8 cellular contexts compared by ENCODE assay signal in the genomic region with DNA sequence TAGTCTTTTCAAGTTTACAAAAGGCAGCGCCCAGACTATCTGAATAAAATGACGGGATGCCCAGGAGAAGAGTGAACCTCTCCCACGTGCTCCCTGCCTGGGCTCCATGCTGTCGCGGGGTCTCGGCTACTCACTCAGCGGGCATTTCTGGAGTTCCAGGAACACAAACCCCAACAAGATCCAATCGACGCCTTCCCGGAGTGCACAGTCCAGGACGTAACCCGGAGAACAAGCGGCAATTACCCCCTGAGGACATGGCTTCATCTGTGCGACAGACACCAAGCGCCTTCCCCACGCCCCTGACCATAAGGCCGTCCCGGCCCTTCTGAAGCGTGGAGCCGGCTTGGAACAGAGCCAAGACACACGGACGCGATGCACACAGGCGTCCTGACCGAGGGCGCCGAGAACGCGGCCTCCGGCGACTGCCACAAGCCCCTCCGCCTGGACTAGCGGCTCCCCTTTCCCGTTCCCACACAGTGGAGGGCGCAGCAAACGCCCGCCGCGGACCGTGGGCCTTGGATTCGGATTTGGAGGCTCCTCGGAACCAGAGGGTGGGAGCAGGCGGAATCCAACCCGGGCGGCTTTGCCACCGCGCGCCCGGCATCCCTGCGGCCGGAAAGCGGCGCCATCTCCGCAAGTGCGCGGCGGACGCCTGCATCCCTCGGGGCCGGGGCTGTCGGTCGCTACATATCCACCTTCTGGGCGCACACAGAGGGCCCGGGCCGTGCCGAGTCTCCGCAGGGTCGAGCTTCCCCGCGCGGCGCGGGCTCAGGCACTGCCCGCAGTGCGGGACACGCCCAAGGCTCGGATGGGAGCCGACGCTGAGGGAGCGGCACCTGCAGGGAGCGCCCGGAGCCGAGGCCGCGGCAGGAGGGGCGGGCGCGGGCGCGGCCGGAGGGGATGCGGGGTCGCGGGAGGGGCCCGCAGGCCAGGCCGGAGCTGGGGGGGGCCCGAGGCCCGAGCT. TPM values are rescaled to one million over a fixed set of nuclear protein-coding genes. Genes with fewer than 3 reads are reported as not detected.
DNase-seq lines count a peak whose midpoint lies in the region; ATAC-seq, FAIRE-seq and TF ChIP-seq lines count a peak whose summit lies in the region.

No MANE protein-coding gene starts in this region.

- H3K4me2 ChIP-seq in A549 = peak overlapping the region; percentile 96

- H3K4me3 ChIP-seq in A549 (peak overlapping the region; percentile 82), fibroblast of the aortic adventitia (ENCODE audit: low read depth, low read length) (peak overlapping the region; percentile 65), upper lobe of right lung (peak overlapping the region; percentile 75)

- POLR2A ChIA-PET in A549 (lab: Yijun Ruan, JAX) = interaction anchor here (0.6 kb wide), 1 partner anchor 88 kb away, joined by 3 read pairs; a partner anchor contains a TSS

- peaks cover 14% of the 10 kb centered on the region for H3K27me3 Mint-ChIP-seq in activated T-cell treated with anti-CD3 and anti-CD28 coated beads, Interleukin-2, amount 50 U/mL, for 24 hours
- H3K27me3 Mint-ChIP-seq in neural crest cell (ENCODE audit: low read depth) = peaks cover 56% of the 10 kb centered on the region

- ATAC-seq in A549 (peak; percentile 75 to 79), GM18498 (IDR thresholded peaks at IDR 0.05; ENCODE audit: unreplicated experiment) (peak; percentile 37), HG02973 (IDR thresholded peaks at IDR 0.05; ENCODE audit: unreplicated experiment) (peak; percentile 21), upper lobe of right lung (peak; percentile 40)

- 14% methylated on average over 54 of the region's 98 CpGs for WGBS in A549 (ENCODE audit: missing lambda C conversion rate)

- DNase-seq in A549 (ENCODE audit: low read depth in 1 of 2, low spot score in 1 of 2) = peak; percentile 49 to 58
- peak; percentile 72 for DNase-seq in NCI-H748 (lab: John Stamatoyannopoulos, UW; ENCODE audit: unreplicated experiment)
- DNase-seq in activated T-cell treated with anti-CD3 and anti-CD28 coated beads, Interleukin-2, amount 50 U/mL, for 24 hours = peak; percentile 76
- DNase-seq in fibroblast of the aortic adventitia (ENCODE audit: low read depth) = peak; percentile 5
- DNase-seq in neural crest cell (ENCODE audit: low read depth, low spot score) = peak; percentile 50
- peak; percentile 89 for DNase-seq in upper lobe of right lung

- CTCF ChIA-PET in A549 (lab: Yijun Ruan, JAX) = interaction anchor here (0.7 to 1.4 kb wide), 53 partner anchors 8 to 178 kb away, joined by 3 to 15 read pairs (median 4); a partner anchor contains a TSS

- H3K4me1 Mint-ChIP-seq in activated T-cell treated with anti-CD3 and anti-CD28 coated beads, Interleukin-2, amount 50 U/mL, for 24 hours (ENCODE audit: low read depth) = peaks cover 24% of the 10 kb centered on the region
- H3K4me1 Mint-ChIP-seq in neural crest cell = peaks cover 8% of the 10 kb centered on the region

- TF ChIP-seq EP300 in A549 (IDR thresholded peaks at IDR 0.05) = no peak

- H3K4me1 ChIP-seq in A549 (peaks cover 11% of the 10 kb centered on the region; the same call in 2 of the 3 replicates), upper lobe of right lung (peaks cover 10% of the 10 kb centered on the region)

- H3K9me3 Mint-ChIP-seq in activated T-cell treated with anti-CD3 and anti-CD28 coated beads, Interleukin-2, amount 50 U/mL, for 24 hours = no peaks in the 10 kb centered on the region
- H3K9me3 Mint-ChIP-seq in neural crest cell = no peaks in the 10 kb centered on the region

- no peak for FAIRE-seq in A549 (lab: Jason Lieb, UNC)

- H3K4me3 Mint-ChIP-seq in activated T-cell treated with anti-CD3 and anti-CD28 coated beads, Interleukin-2, amount 50 U/mL, for 24 hours = peak overlapping the region; percentile 85
- peak overlapping the region; percentile 92 for H3K4me3 Mint-ChIP-seq in neural crest cell

- intact Hi-C loops in upper lobe of right lung (cut with DNase I) = loop anchor here (10.0 kb wide), 1 partner anchor 155 kb away; no protein-coding TSS in a partner anchor

- no peak for TF ChIP-seq CTCF in A549 (IDR thresholded peaks at IDR 0.05)
- TF ChIP-seq CTCF in fibroblast of the aortic adventitia (IDR thresholded peaks at IDR 0.05; ENCODE audit: insufficient read depth, low read length) = no peak
- TF ChIP-seq CTCF in neural crest cell (conservative IDR thresholded peaks at IDR 0.05) = no peak
- no peak for TF ChIP-seq CTCF in upper lobe of right lung (IDR thresholded peaks at IDR 0.05)

- H3K36me3 Mint-ChIP-seq in activated T-cell treated with anti-CD3 and anti-CD28 coated beads, Interleukin-2, amount 50 U/mL, for 24 hours (ENCODE audit: low read depth) = peaks cover 8% of the 10 kb centered on the region
- no peaks in the 10 kb centered on the region for H3K36me3 Mint-ChIP-seq in neural crest cell (ENCODE audit: low read depth)

- no peaks in the 10 kb centered on the region for H3K27me3 ChIP-seq in upper lobe of right lung

- H3K27ac Mint-ChIP-seq in activated T-cell treated with anti-CD3 and anti-CD28 coated beads, Interleukin-2, amount 50 U/mL, for 24 hours = peak overlapping the region; percentile 55
- peak overlapping the region; percentile 12 for H3K27ac Mint-ChIP-seq in neural crest cell (ENCODE audit: unreplicated experiment)

- TF ChIP-seq RAD21 in A549 (conservative IDR thresholded peaks at IDR 0.05 in 1 of 2, IDR thresholded peaks at IDR 0.05 in 1 of 2) = no peak

- peak overlapping the region; percentile 77 to 94 for H3K27ac ChIP-seq in A549
- H3K27ac ChIP-seq in upper lobe of right lung = peak overlapping the region; percentile 68

- peak; percentile 14; the same call in 1 of the 2 replicates for TF ChIP-seq POLR2A in A549 (IDR thresholded peaks at IDR 0.05; ENCODE audit: low read length)

- H3K9me3 ChIP-seq in A549 (peaks cover 4% of the 10 kb centered on the region; the same call in 2 of the 3 replicates), upper lobe of right lung (no peaks in the 10 kb centered on the region)

- no peaks in the 10 kb centered on the region for H3K36me3 ChIP-seq in upper lobe of right lung

TF ChIP-seq in A549, 52 proteins besides CTCF, POLR2A, EP300 and RAD21:
- TF ChIP-seq, protein P1, sequence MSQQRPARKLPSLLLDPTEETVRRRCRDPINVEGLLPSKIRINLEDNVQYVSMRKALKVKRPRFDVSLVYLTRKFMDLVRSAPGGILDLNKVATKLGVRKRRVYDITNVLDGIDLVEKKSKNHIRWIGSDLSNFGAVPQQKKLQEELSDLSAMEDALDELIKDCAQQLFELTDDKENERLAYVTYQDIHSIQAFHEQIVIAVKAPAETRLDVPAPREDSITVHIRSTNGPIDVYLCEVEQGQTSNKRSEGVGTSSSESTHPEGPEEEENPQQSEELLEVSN (IDR thresholded peaks at IDR 0.05; ENCODE audit: borderline replicate concordance, low read depth) = peak; percentile 75; the same call in 1 of the 2 replicates
- TF ChIP-seq NR3C1 (IDR thresholded peaks at IDR 0.05) = no peak
- TF ChIP-seq ZC3H11A (IDR thresholded peaks at IDR 0.05) = no peak
- TF ChIP-seq HDAC2 (IDR thresholded peaks at IDR 0.05) = peak; percentile 22; the same call in 1 of the 2 replicates
- TF ChIP-seq, protein P2, sequence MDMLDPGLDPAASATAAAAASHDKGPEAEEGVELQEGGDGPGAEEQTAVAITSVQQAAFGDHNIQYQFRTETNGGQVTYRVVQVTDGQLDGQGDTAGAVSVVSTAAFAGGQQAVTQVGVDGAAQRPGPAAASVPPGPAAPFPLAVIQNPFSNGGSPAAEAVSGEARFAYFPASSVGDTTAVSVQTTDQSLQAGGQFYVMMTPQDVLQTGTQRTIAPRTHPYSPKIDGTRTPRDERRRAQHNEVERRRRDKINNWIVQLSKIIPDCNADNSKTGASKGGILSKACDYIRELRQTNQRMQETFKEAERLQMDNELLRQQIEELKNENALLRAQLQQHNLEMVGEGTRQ (IDR thresholded peaks at IDR 0.05) = no peak
- TF ChIP-seq, protein P3, sequence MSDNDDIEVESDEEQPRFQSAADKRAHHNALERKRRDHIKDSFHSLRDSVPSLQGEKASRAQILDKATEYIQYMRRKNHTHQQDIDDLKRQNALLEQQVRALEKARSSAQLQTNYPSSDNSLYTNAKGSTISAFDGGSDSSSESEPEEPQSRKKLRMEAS (IDR thresholded peaks at IDR 0.05) = peak; percentile 81
- TF ChIP-seq, protein P4, sequence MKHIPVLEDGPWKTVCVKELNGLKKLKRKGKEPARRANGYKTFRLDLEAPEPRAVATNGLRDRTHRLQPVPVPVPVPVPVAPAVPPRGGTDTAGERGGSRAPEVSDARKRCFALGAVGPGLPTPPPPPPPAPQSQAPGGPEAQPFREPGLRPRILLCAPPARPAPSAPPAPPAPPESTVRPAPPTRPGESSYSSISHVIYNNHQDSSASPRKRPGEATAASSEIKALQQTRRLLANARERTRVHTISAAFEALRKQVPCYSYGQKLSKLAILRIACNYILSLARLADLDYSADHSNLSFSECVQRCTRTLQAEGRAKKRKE (CRISPR knock-in tag; IDR thresholded peaks at IDR 0.05; ENCODE audit: low read depth) = no peak

RNA-seq across cellular contexts. Expression of a gene that starts 0.7 kb away (rescaled TPM):
- polyA plus RNA-seq in A549 (2011; rRNA removed) (6.4 and 7.6 TPM in 2 replicates), A549 (2017; fragmentation: RNase III; extraction: RNeasy Plus Mini Kit Qiagen cat#74134 plus additional on column Dnase treatment) (8.6 to 10.7 TPM (median 9.9 TPM) in 3 replicates)
- polyA plus RNA-seq in A549 (2012; cell fraction: cytosol; rRNA removed) = 5.8 and 7.5 TPM in 2 replicates
- polyA plus RNA-seq in A549 (2012; cell fraction: nucleus; rRNA removed) = 17.3 and 20.9 TPM in 2 replicates
- 12.8 and 13.3 TPM in 2 replicates for polyA minus RNA-seq in A549 (2011; rRNA and poly(A)+ RNA removed)
- total RNA-seq in fibroblast of the aortic adventitia (ENCODE audit: low replicate concordance) (1.8 and 2.4 TPM in 2 replicates), neural crest cell (19.6 TPM in 2 replicates), upper lobe of right lung (598 TPM)

Comparison
In these comparisons a context has a peak if more than half of its experiments do, and no peak if none do; other contexts are left out.
1. Peak in every context shown above with its lines: DNase-seq, ATAC-seq, H3K4me3 ChIP-seq and H3K27ac ChIP-seq.
2. ATAC-seq: peak in every context shown above with its lines; median percentile 77 in A549; 40 in upper lobe of right lung; 37 in GM18498; 21 in HG02973.
3. DNase-seq: peak in every context shown above with its lines; median percentile 89 in upper lobe of right lung; 76 in activated T-cell treated with anti-CD3 and anti-CD28 coated beads, Interleukin-2, amount 50 U/mL, for 24 hours; 72 in NCI-H748; 54 in A549; 50 in neural crest cell; 5 in fibroblast of the aortic adventitia.
4. RNA of a gene that starts 0.7 kb away (total RNA-seq): 598 TPM in upper lobe of right lung (single experiment); 19.6 TPM in neural crest cell and 1.8 to 2.4 TPM in fibroblast of the aortic adventitia; every median in the first group is over 10 times any median in the second.